In the genomic region with DNA sequence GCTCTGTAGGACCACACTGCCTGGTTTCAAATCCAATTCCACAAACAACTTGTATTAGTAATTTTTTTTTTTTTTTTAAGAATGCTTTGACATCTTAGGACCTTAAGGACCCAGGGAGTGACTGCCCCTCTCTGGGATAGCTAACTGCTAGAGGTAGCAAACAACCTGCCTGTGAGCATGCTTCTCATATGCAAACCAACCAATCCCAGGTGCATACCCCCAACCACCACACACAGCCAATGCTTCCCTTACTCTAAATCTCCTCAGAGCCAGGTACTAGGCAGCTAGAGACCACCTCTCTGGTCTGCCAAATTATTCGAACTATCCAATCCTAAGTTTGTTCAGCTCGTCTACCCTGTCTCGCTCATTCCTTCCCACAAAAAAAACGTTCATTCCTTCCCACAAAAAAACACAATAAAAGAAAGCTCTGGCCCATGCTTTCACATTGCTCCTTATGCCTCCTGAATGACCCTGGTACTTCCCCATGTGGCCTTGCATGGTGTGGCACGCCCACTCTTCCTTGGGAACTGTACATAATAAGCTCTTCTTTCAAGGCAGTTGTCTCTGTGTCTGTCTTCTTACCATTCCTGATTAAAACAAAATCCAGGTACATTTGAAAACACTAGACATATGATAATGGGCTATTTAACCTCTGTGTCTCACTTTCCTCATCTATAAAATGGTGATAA, we compare ENCODE assay signal across 20 cellular contexts. TPM values are rescaled to one million over a fixed set of nuclear protein-coding genes. Genes with fewer than 3 reads are reported as not detected.
DNase-seq lines count a peak whose midpoint lies in the region; ATAC-seq and TF ChIP-seq lines count a peak whose summit lies in the region.
"Had no signal": no experiment of that assay in that cellular context is flagged by ENCODE, and none has a peak within 500 bp of the region (broad histone marks: within the 10 kb centered on the region; RNA-seq: fewer than 3 reads in every experiment).

No MANE protein-coding gene starts in this region.

- no peak for TF ChIP-seq POLR2A in gastroesophageal sphincter (IDR thresholded peaks at IDR 0.05)

- TF ChIP-seq CTCF in SK-N-SH (IDR thresholded peaks at IDR 0.05) (no peak), upper lobe of right lung (IDR thresholded peaks at IDR 0.05) (no peak), gastroesophageal sphincter (IDR thresholded peaks at IDR 0.05) (no peak)

- H3K9me2 ChIP-seq in SK-N-SH = no peaks in the 10 kb centered on the region

- POLR2A ChIA-PET in SK-N-SH (lab: Yijun Ruan, JAX) = no interaction called here

- H3K27me3 Mint-ChIP-seq in T-helper 17 cell = no peaks in the 10 kb centered on the region

- H3K9ac ChIP-seq in SK-N-SH = no peak overlapping the region
- H3K9ac ChIP-seq: BLaER1 had no signal

- H3K27ac ChIP-seq in SK-N-SH (ENCODE audit: low read depth in 2 of 2, low read length in 1 of 2) = peak overlapping the region in 1 of 2 experiments; percentile 47; a peak in 2 of 4 replicates
- no peak overlapping the region for H3K27ac ChIP-seq in upper lobe of right lung
- H3K27ac ChIP-seq in gastroesophageal sphincter = no peak overlapping the region
- H3K27ac ChIP-seq: BLaER1, dorsolateral prefrontal cortex, PC-9, prostate gland, thyroid gland had no signal

- peaks cover 70% of the 10 kb centered on the region for H3K79me2 ChIP-seq in SK-N-SH (ENCODE audit: insufficient read depth)

- peaks cover 5 to 12% of the 10 kb centered on the region in 2 experiments for H3K36me3 ChIP-seq in SK-N-SH (replicated peaks in 1 of 2; ENCODE audit: control insufficient read depth in 1 of 2, insufficient read depth in 2 of 2, low read length in 1 of 2)
- H3K36me3 ChIP-seq in upper lobe of right lung = no peaks in the 10 kb centered on the region
- H3K36me3 ChIP-seq in gastroesophageal sphincter = peaks cover 0 to 10% of the 10 kb centered on the region in 2 donors
- H3K36me3 ChIP-seq: prostate gland, thyroid gland had no signal

- H3K4me3 Mint-ChIP-seq in T-helper 17 cell = no peak overlapping the region
- H3K4me3 Mint-ChIP-seq: activated CD8-positive, alpha-beta T cell treated with anti-CD3 and anti-CD28 coated beads, Interleukin-2, amount 10 ng/mL, durations not matched to agents 7 days and 5 days; activated naive CD8-positive, alpha-beta T cell treated with anti-CD3 and anti-CD28 coated beads, Interleukin-2, amount 10 ng/mL, durations not matched to agents 7 days and 5 days; activated T-cell treated with anti-CD3 and anti-CD28 coated beads, Interleukin-2, amount 50 U/mL, for 72 hours; nephron had no signal

- DNase-seq in SK-N-SH (no peak), T-helper 17 cell (no peak), iPS-NIHi11 (ENCODE audit: low spot score) (peak; percentile 63), upper lobe of right lung (no peak), GF-D8 (lab: John Stamatoyannopoulos, UW) (no peak)
- DNase-seq: activated CD8-positive, alpha-beta T cell treated with anti-CD3 and anti-CD28 coated beads, Interleukin-2, amount 10 ng/mL, durations not matched to agents 7 days and 5 days; activated naive CD8-positive, alpha-beta T cell treated with anti-CD3 and anti-CD28 coated beads, Interleukin-2, amount 10 ng/mL, durations not matched to agents 7 days and 5 days; activated T-cell treated with anti-CD3 and anti-CD28 coated beads, Interleukin-2, amount 50 U/mL, for 72 hours; dorsolateral prefrontal cortex; PC-9; thyroid gland had no signal

- intact Hi-C loops in upper lobe of right lung (cut with DNase I) = no loop called here

- peaks cover 5% of the 10 kb centered on the region for H3K36me3 Mint-ChIP-seq in T-helper 17 cell (ENCODE audit: low read depth)

- no peak overlapping the region for H2AFZ ChIP-seq in SK-N-SH (ENCODE audit: low read depth)
- H2AFZ ChIP-seq: PC-9 had no signal

- peaks cover 19% of the 10 kb centered on the region for H3K4me1 Mint-ChIP-seq in T-helper 17 cell

- H3K9me3 ChIP-seq in SK-N-SH = no peaks in the 10 kb centered on the region
- H3K9me3 ChIP-seq in T-helper 17 cell (ENCODE audit: control insufficient read depth, low read length, poor library complexity, severe bottlenecking) = no peaks in the 10 kb centered on the region
- H3K9me3 ChIP-seq in upper lobe of right lung = no peaks in the 10 kb centered on the region
- no peaks in the 10 kb centered on the region for H3K9me3 ChIP-seq in gastroesophageal sphincter
- H3K9me3 ChIP-seq: BLaER1, HAP-1, MG63, prostate gland, thyroid gland had no signal

- no peak overlapping the region for H3K4me2 ChIP-seq in SK-N-SH
- H3K4me2 ChIP-seq: BLaER1, PC-9, smooth muscle cell had no signal

- H4K20me1 ChIP-seq in SK-N-SH (ENCODE audit: insufficient read depth) = no peaks in the 10 kb centered on the region
- H4K20me1 ChIP-seq: BLaER1 had no signal

- H3F3A ChIP-seq in SK-N-SH (replicated peaks; ENCODE audit: insufficient read depth) = peaks cover 22% of the 10 kb centered on the region

- H3K4me1 ChIP-seq in SK-N-SH (ENCODE audit: control insufficient read depth in 1 of 2, insufficient read depth in 2 of 2, low read depth in 1 of 2, low read length in 1 of 2) (peaks cover 0 to 18% of the 10 kb centered on the region in 2 experiments; a peak in 3 of 4 replicates), upper lobe of right lung (no peaks in the 10 kb centered on the region), gastroesophageal sphincter (peaks cover 0 to 26% (median under 1%) of the 10 kb centered on the region in 3 donors)
- H3K4me1 ChIP-seq: prostate gland, thyroid gland had no signal

- peak overlapping the region; percentile 57 for H3K27ac Mint-ChIP-seq in T-helper 17 cell
- H3K27ac Mint-ChIP-seq: activated CD8-positive, alpha-beta T cell treated with anti-CD3 and anti-CD28 coated beads, Interleukin-2, amount 10 ng/mL, durations not matched to agents 7 days and 5 days; activated naive CD8-positive, alpha-beta T cell treated with anti-CD3 and anti-CD28 coated beads, Interleukin-2, amount 10 ng/mL, durations not matched to agents 7 days and 5 days; activated T-cell treated with anti-CD3 and anti-CD28 coated beads, Interleukin-2, amount 50 U/mL, for 72 hours; nephron had no signal

- CTCF ChIA-PET in SK-N-SH (lab: Yijun Ruan, JAX) = interaction anchor here (0.8 kb wide), 1 partner anchor 405 kb away, joined by 3 read pairs; no protein-coding TSS in a partner anchor

- no peak for TF ChIP-seq EP300 in SK-N-SH (IDR thresholded peaks at IDR 0.05; ENCODE audit: borderline replicate concordance in 1 of 2, low read depth in 1 of 2, low read length in 1 of 2)
- TF ChIP-seq EP300 in gastroesophageal sphincter (IDR thresholded peaks at IDR 0.05) = no peak

- H3K27me3 ChIP-seq in SK-N-SH (ENCODE audit: insufficient read depth) (no peaks in the 10 kb centered on the region), upper lobe of right lung (no peaks in the 10 kb centered on the region), gastroesophageal sphincter (no peaks in the 10 kb centered on the region)
- H3K27me3 ChIP-seq: dorsolateral prefrontal cortex, MG63, thyroid gland had no signal

- 90% methylated on average over 5 of the region's 5 CpGs for WGBS in SK-N-SH (ENCODE audit: low lambda C conversion rate)
- WGBS in gastroesophageal sphincter (ENCODE audit: low coverage in 1 of 2), 2 donors = 75 to 78% methylated on average over 5 of the region's 5 CpGs

- no peak for TF ChIP-seq RAD21 in SK-N-SH (IDR thresholded peaks at IDR 0.05; ENCODE audit: low read length)

- H3K4me3 ChIP-seq in SK-N-SH (ENCODE audit: low read depth in 2 of 2, low read length in 1 of 2) = no peak overlapping the region
- H3K4me3 ChIP-seq in upper lobe of right lung = no peak overlapping the region
- H3K4me3 ChIP-seq in gastroesophageal sphincter = no peak overlapping the region
- H3K4me3 ChIP-seq: BLaER1, dorsolateral prefrontal cortex, HAP-1, MG63, PC-9, prostate gland, smooth muscle cell, thyroid gland had no signal

- ATAC-seq in SK-N-SH treated with all-trans-retinoic acid at 6 μM for 48 hours = peak; percentile 60
- no peak for ATAC-seq in T-helper 17 cell
- peak; percentile 87 for ATAC-seq in upper lobe of right lung
- no peak for ATAC-seq in gastroesophageal sphincter
- ATAC-seq in HG03442 (IDR thresholded peaks at IDR 0.05; ENCODE audit: unreplicated experiment) = no peak
- ATAC-seq: activated CD8-positive, alpha-beta T cell treated with anti-CD3 and anti-CD28 coated beads, Interleukin-2, amount 10 ng/mL, durations not matched to agents 7 days and 5 days; activated T-cell treated with anti-CD3 and anti-CD28 coated beads, Interleukin-2, amount 50 U/mL, for 72 hours had no signal

TF ChIP-seq in SK-N-SH treated with all-trans-retinoic acid at 6 μM for 48 hours, 23 proteins besides CTCF, POLR2A, EP300 and RAD21:
- TF ChIP-seq BACH2 (CRISPR knock-in tag; IDR thresholded peaks at IDR 0.05; ENCODE audit: borderline replicate concordance) = no peak

TF ChIP-seq in SK-N-SH, 30 proteins besides CTCF, POLR2A, EP300 and RAD21 (continues in another document):
- TF ChIP-seq YY1 (IDR thresholded peaks at IDR 0.05; ENCODE audit: low read depth) = no peak
- TF ChIP-seq MXI1 (IDR thresholded peaks at IDR 0.05; ENCODE audit: low read depth, low read length) = no peak
- no peak for TF ChIP-seq SMC3 (IDR thresholded peaks at IDR 0.05; ENCODE audit: low read depth, low read length)
- TF ChIP-seq, protein P1, sequence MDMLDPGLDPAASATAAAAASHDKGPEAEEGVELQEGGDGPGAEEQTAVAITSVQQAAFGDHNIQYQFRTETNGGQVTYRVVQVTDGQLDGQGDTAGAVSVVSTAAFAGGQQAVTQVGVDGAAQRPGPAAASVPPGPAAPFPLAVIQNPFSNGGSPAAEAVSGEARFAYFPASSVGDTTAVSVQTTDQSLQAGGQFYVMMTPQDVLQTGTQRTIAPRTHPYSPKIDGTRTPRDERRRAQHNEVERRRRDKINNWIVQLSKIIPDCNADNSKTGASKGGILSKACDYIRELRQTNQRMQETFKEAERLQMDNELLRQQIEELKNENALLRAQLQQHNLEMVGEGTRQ (IDR thresholded peaks at IDR 0.05; ENCODE audit: borderline replicate concordance, low read depth, low read length) = no peak
- TF ChIP-seq MAX (IDR thresholded peaks at IDR 0.05; ENCODE audit: low read depth) = no peak

RNA-seq across cellular contexts. Expression of gene SERAC1, which starts 6.4 kb away (rescaled TPM):
- 5.6 and 8.9 TPM in 2 replicates for polyA plus RNA-seq in SK-N-SH (2012; rRNA removed)
- 7.0 and 7.4 TPM in 2 replicates for polyA plus RNA-seq in SK-N-SH (2012; cell fraction: cytosol; rRNA removed)
- 5.6 and 11.4 TPM in 2 replicates for polyA plus RNA-seq in SK-N-SH (2012; cell fraction: nucleus; rRNA removed)
- total RNA-seq in T-helper 17 cell (1 to 10 TPM; 2.4 to 3.2 TPM), upper lobe of right lung (7.5 TPM), gastroesophageal sphincter (10 to 100 TPM; 22.9 to 36.5 (median 27.8) TPM)

RNA-seq across cellular contexts. Expression of gene GTF2H5, which starts 6.4 kb away (rescaled TPM):
- 7.7 and 8.0 TPM in 2 replicates for polyA plus RNA-seq in SK-N-SH (2012; rRNA removed)
- polyA plus RNA-seq in SK-N-SH (2012; cell fraction: cytosol; rRNA removed) = 11.2 and 17.0 TPM in 2 replicates
- polyA plus RNA-seq in SK-N-SH (2012; cell fraction: nucleus; rRNA removed) = 3.1 and 4.1 TPM in 2 replicates
- total RNA-seq in T-helper 17 cell (1 to 10 TPM; 5.7 to 5.9 TPM), upper lobe of right lung (17.0 TPM), gastroesophageal sphincter (10 to 100 TPM in 2 of 4 donors, 1 to 10 TPM in 2; 7.9 to 19.4 (median 10.4) TPM)

Comparison
In these comparisons a context has a peak if more than half of its experiments do, and no peak if none do; other contexts are left out.
1. ATAC-seq: peak in SK-N-SH treated with all-trans-retinoic acid at 6 μM for 48 hours (single experiment) and upper lobe of right lung (single experiment); none in T-helper 17 cell (single experiment), gastroesophageal sphincter (single experiment) and HG03442 (single experiment).